ENCODE assay signal across 1 cellular context in genomic region chr16:56423584-56424403, GRCh38.
A peak's percentile ranks its signal among the peaks of the same experiment; 100 is the strongest.
TF ChIP-seq lines count a peak whose summit lies in the region.

No MANE protein-coding gene starts in this region.

TF ChIP-seq in HepG2, 621 proteins besides CTCF, POLR2A, EP300 and RAD21 (continued from another document and continues in another):
- TF ChIP-seq HMGXB3 (CRISPR knock-in tag; IDR thresholded peaks at IDR 0.05; ENCODE audit: borderline replicate concordance) (no peak), ZNF12 (CRISPR knock-in tag; IDR thresholded peaks at IDR 0.05) (no peak), ZNF275 (CRISPR knock-in tag; IDR thresholded peaks at IDR 0.05; ENCODE audit: borderline replicate concordance) (no peak), ZNF780A (CRISPR knock-in tag; IDR thresholded peaks at IDR 0.05) (no peak), ZNF329 (CRISPR knock-in tag; IDR thresholded peaks at IDR 0.05; ENCODE audit: low read depth) (no peak), U2AF2 (IDR thresholded peaks at IDR 0.05; ENCODE audit: low read depth, low read length) (no peak), ZNF263 (CRISPR knock-in tag; IDR thresholded peaks at IDR 0.05) (no peak), ZBTB7A (CRISPR knock-in tag; IDR thresholded peaks at IDR 0.05) (no peak), MTERF4 (CRISPR knock-in tag; IDR thresholded peaks at IDR 0.05) (no peak), ZNF343 (CRISPR knock-in tag; IDR thresholded peaks at IDR 0.05) (no peak), SMAD9 (CRISPR knock-in tag; IDR thresholded peaks at IDR 0.05) (no peak), HHEX (CRISPR knock-in tag; IDR thresholded peaks at IDR 0.05) (no peak), ZNF160 (CRISPR knock-in tag; IDR thresholded peaks at IDR 0.05) (no peak), CEBPG (CRISPR knock-in tag; IDR thresholded peaks at IDR 0.05) (peak; percentile 27; the same call in 1 of the 2 replicates), KLF15 (CRISPR knock-in tag; IDR thresholded peaks at IDR 0.05; ENCODE audit: borderline replicate concordance) (no peak), KLF6 (CRISPR knock-in tag; IDR thresholded peaks at IDR 0.05) (0 out of 2 replicates have a peak, but pooled peaks have one; percentile 39), SYNCRIP (IDR thresholded peaks at IDR 0.05; ENCODE audit: insufficient read depth, low read depth, low read length) (no peak), SIX4 (CRISPR knock-in tag; IDR thresholded peaks at IDR 0.05) (no peak), MLLT10 (CRISPR knock-in tag; IDR thresholded peaks at IDR 0.05) (no peak), KLF12 (CRISPR knock-in tag; IDR thresholded peaks at IDR 0.05; ENCODE audit: borderline replicate concordance) (no peak), TMF1 (CRISPR knock-in tag; IDR thresholded peaks at IDR 0.05; ENCODE audit: low read depth) (no peak), PCBP2 (optimal IDR thresholded peaks at IDR 0.05; ENCODE audit: low read depth, low read length, poor library complexity, severe bottlenecking) (no peak), ZSCAN29 (CRISPR knock-in tag; conservative IDR thresholded peaks at IDR 0.05) (no peak), MEF2D (CRISPR knock-in tag; IDR thresholded peaks at IDR 0.05) (no peak), LCORL (IDR thresholded peaks at IDR 0.05) (no peak), LCORL (CRISPR knock-in tag; IDR thresholded peaks at IDR 0.05) (no peak), SP2 (CRISPR knock-in tag; IDR thresholded peaks at IDR 0.05) (no peak), ZNF354B (CRISPR knock-in tag; IDR thresholded peaks at IDR 0.05) (no peak), PAXIP1 (CRISPR knock-in tag; conservative IDR thresholded peaks at IDR 0.05) (0 out of 2 replicates have a peak, but pooled peaks have one; percentile 14), PHB2 (IDR thresholded peaks at IDR 0.05; ENCODE audit: partially characterized antibody) (no peak), MED8 (CRISPR knock-in tag; IDR thresholded peaks at IDR 0.05; ENCODE audit: insufficient replicate concordance) (no peak), ATM (IDR thresholded peaks at IDR 0.05; ENCODE audit: borderline replicate concordance) (no peak), ZNF660 (CRISPR knock-in tag; IDR thresholded peaks at IDR 0.05; ENCODE audit: borderline replicate concordance, low read depth) (no peak), ZNF619 (CRISPR knock-in tag; IDR thresholded peaks at IDR 0.05) (no peak), ZNF232 (CRISPR knock-in tag; IDR thresholded peaks at IDR 0.05; ENCODE audit: borderline replicate concordance) (peak; percentile 63; the same call in 1 of the 2 replicates), ZNF513 (CRISPR knock-in tag; conservative IDR thresholded peaks at IDR 0.05) (no peak), TBX2 (CRISPR knock-in tag; IDR thresholded peaks at IDR 0.05; ENCODE audit: borderline replicate concordance) (no peak), STAT5B (CRISPR knock-in tag; IDR thresholded peaks at IDR 0.05) (no peak), MZF1 (CRISPR knock-in tag; IDR thresholded peaks at IDR 0.05; ENCODE audit: borderline replicate concordance) (no peak), DNMT1 (CRISPR knock-in tag; IDR thresholded peaks at IDR 0.05) (no peak), NFKB2 (CRISPR knock-in tag; IDR thresholded peaks at IDR 0.05; ENCODE audit: borderline replicate concordance) (no peak), FOXP4 (CRISPR knock-in tag; IDR thresholded peaks at IDR 0.05) (0 out of 2 replicates have a peak, but pooled peaks have one; percentile 21), ZNF431 (CRISPR knock-in tag; IDR thresholded peaks at IDR 0.05; ENCODE audit: borderline replicate concordance, low read depth) (no peak), NCOA1 (CRISPR knock-in tag; IDR thresholded peaks at IDR 0.05) (no peak), FOXA3 (CRISPR knock-in tag; IDR thresholded peaks at IDR 0.05) (peak; percentile 27; the same call in 1 of the 2 replicates), ESRRA (CRISPR knock-in tag; IDR thresholded peaks at IDR 0.05; ENCODE audit: low read depth) (no peak), BRF2 (CRISPR knock-in tag; IDR thresholded peaks at IDR 0.05) (no peak), ZNF101 (CRISPR knock-in tag; IDR thresholded peaks at IDR 0.05; ENCODE audit: borderline replicate concordance, low read depth) (no peak), KLF13 (CRISPR knock-in tag; IDR thresholded peaks at IDR 0.05) (no peak), KDM1A (CRISPR knock-in tag; IDR thresholded peaks at IDR 0.05) (no peak), HNF1B (CRISPR knock-in tag; IDR thresholded peaks at IDR 0.05) (no peak), ZFP37 (CRISPR knock-in tag; IDR thresholded peaks at IDR 0.05; ENCODE audit: borderline replicate concordance) (no peak), ZNF30 (CRISPR knock-in tag; IDR thresholded peaks at IDR 0.05) (no peak), ZBTB21 (CRISPR knock-in tag; IDR thresholded peaks at IDR 0.05) (no peak), ZBTB37 (CRISPR knock-in tag; IDR thresholded peaks at IDR 0.05) (no peak), ZNF564 (CRISPR knock-in tag; IDR thresholded peaks at IDR 0.05) (no peak)
